ENCODE assay signal across 16 cellular contexts in genomic region chr9:118230319-118230718, GRCh38.
DNase-seq lines count a peak whose midpoint lies in the region; TF ChIP-seq lines count a peak whose summit lies in the region.
"Had no signal": no experiment of that assay in that cellular context is flagged by ENCODE, and none has a peak within 500 bp of the region (broad histone marks: within the 10 kb centered on the region; RNA-seq: fewer than 3 reads in every experiment).

No MANE protein-coding gene starts in this region.

- no peaks in the 10 kb centered on the region for H3K36me3 ChIP-seq in suprapubic skin
- H3K36me3 ChIP-seq: MG63 had no signal

- no peaks in the 10 kb centered on the region for H3K36me3 Mint-ChIP-seq in activated T-cell treated with anti-CD3 and anti-CD28 coated beads, Interleukin-2, amount 50 U/mL, for 24 hours (ENCODE audit: low read depth)

- DNase-seq in H4 (ENCODE audit: low spot score) (peak; percentile 50), NCI-H524 treated with DMSO at 0.1 percent for 48 hours (lab: John Stamatoyannopoulos, UW) (peak; percentile 72), T1000 (lab: John Stamatoyannopoulos, UW) (peak; percentile 20), renal cortical epithelial cell (ENCODE audit: low read depth) (peak; percentile 35), cerebellum (ENCODE audit: low spot score) (no peak), suprapubic skin (ENCODE audit: low spot score in 2 of 2) (no peak), SIG-M5 (lab: John Stamatoyannopoulos, UW) (no peak)
- DNase-seq in activated T-cell treated with anti-CD3 and anti-CD28 coated beads, Interleukin-2, amount 50 U/mL, for 24 hours: no peak
- DNase-seq: DMS53, KBM-7, MG63, NCI-H1092 treated with DMSO at 0.1 percent for 48 hours, NCI-H187 treated with DMSO at 0.1 percent for 48 hours had no signal

- H3K4me3 ChIP-seq in suprapubic skin: no peak overlapping the region
- H3K4me3 ChIP-seq: GM12878, MG63 had no signal

- no peaks in the 10 kb centered on the region for H3K4me1 ChIP-seq in suprapubic skin

- peaks cover 3% of the 10 kb centered on the region for H3K9me3 ChIP-seq in suprapubic skin
- H3K9me3 ChIP-seq: MG63 had no signal

- H3K27me3 ChIP-seq in suprapubic skin: no peaks in the 10 kb centered on the region
- H3K27me3 ChIP-seq: MG63 had no signal

- no peak for TF ChIP-seq CTCF in suprapubic skin (IDR thresholded peaks at IDR 0.05)

- no peak overlapping the region for H3K27ac Mint-ChIP-seq in activated T-cell treated with anti-CD3 and anti-CD28 coated beads, Interleukin-2, amount 50 U/mL, for 24 hours
- H3K27ac Mint-ChIP-seq: T-helper 1 cell treated with Interleukin-12 subunit alpha and Interleukin-12 subunit beta and Interleukin-4 antibody, amounts not matched to agents 30 μg/mL and 1 μg/mL, for 36 hours had no signal

- 28% methylated on average over 1 of the region's 1 CpG for whole genome bisulfite sequencing in suprapubic skin

- no peak for TF ChIP-seq EP300 in suprapubic skin (IDR thresholded peaks at IDR 0.05)

- no peak overlapping the region for H3K27ac ChIP-seq in suprapubic skin
- H3K27ac ChIP-seq: C4-2B had no signal

- H3K9me3 Mint-ChIP-seq in activated T-cell treated with anti-CD3 and anti-CD28 coated beads, Interleukin-2, amount 50 U/mL, for 24 hours: peaks cover 2% of the 10 kb centered on the region
- H3K9me3 Mint-ChIP-seq: T-helper 1 cell treated with Interleukin-12 subunit alpha and Interleukin-12 subunit beta and Interleukin-4 antibody, amounts not matched to agents 30 μg/mL and 1 μg/mL, for 36 hours had no signal

- TF ChIP-seq POLR2A in suprapubic skin (IDR thresholded peaks at IDR 0.05): no peak

- H3K4me3 Mint-ChIP-seq in activated T-cell treated with anti-CD3 and anti-CD28 coated beads, Interleukin-2, amount 50 U/mL, for 24 hours: no peak overlapping the region
- H3K4me3 Mint-ChIP-seq: T-helper 1 cell treated with Interleukin-12 subunit alpha and Interleukin-12 subunit beta and Interleukin-4 antibody, amounts not matched to agents 30 μg/mL and 1 μg/mL, for 36 hours had no signal

- H3K27me3 Mint-ChIP-seq in activated T-cell treated with anti-CD3 and anti-CD28 coated beads, Interleukin-2, amount 50 U/mL, for 24 hours: no peaks in the 10 kb centered on the region

- H3K4me1 Mint-ChIP-seq in activated T-cell treated with anti-CD3 and anti-CD28 coated beads, Interleukin-2, amount 50 U/mL, for 24 hours (ENCODE audit: low read depth): no peaks in the 10 kb centered on the region

Comparison
In these comparisons a context has a peak if more than half of its experiments do, and no peak if none do; other contexts are left out.
1. DNase-seq: peak in H4 (single experiment), NCI-H524 treated with DMSO at 0.1 percent for 48 hours (single experiment), T1000 (single experiment) and renal cortical epithelial cell (single experiment); none in cerebellum (single experiment), activated T-cell treated with anti-CD3 and anti-CD28 coated beads, Interleukin-2, amount 50 U/mL, for 24 hours (single experiment), suprapubic skin (0 of 2) and SIG-M5 (single experiment).